16 cellular contexts compared by ENCODE assay signal in genomic region chr6:2632943-2633584, GRCh38.
DNase-seq lines count a peak whose midpoint lies in the region; ATAC-seq and TF ChIP-seq lines count a peak whose summit lies in the region.
"Had no signal": no experiment of that assay in that cellular context is flagged by ENCODE, and none has a peak within 500 bp of the region (broad histone marks: within the 10 kb centered on the region; RNA-seq: fewer than 3 reads in every experiment).

No MANE protein-coding gene starts in this region.

- intact Hi-C loops in heart right ventricle (cut with DNase I) (loop anchor here in 8 of 10 donors (5.0 to 10.0 kb wide), 16 partner anchors 112 to 1036 kb away; partner anchors contain the start of genes FOXC1 (in 2 of the 8), GMDS (in 1 of the 8) and MYLK4 (in 1 of the 8)), cardiac septum (cut with DNase I) (loop anchor here (5.0 to 10.0 kb wide), 4 partner anchors 181 to 518 kb away; no protein-coding TSS in a partner anchor), tibial artery (cut with DNase I; ENCODE audit: low total_unique reads) (loop anchor here (5.0 to 10.0 kb wide), 3 partner anchors 281 to 1026 kb away; partner anchors contain the start of gene FOXC1)

- peak overlapping the region; percentile 17 to 72 (median 25) for H3K4me3 Mint-ChIP-seq in nephron
- H3K4me3 Mint-ChIP-seq: activated naive CD8-positive, alpha-beta T cell treated with anti-CD3 and anti-CD28 coated beads, Interleukin-2, amount 50 U/mL, for 24 hours had no signal

- H3K4me3 ChIP-seq in heart right ventricle: peak overlapping the region in 1 of 10 donors; percentile 58
- H3K4me3 ChIP-seq in tibial artery: peak overlapping the region in 1 of 2 donors; percentile 70

- TF ChIP-seq CTCF in heart right ventricle (IDR thresholded peaks at IDR 0.05) (no peak), nephron (IDR thresholded peaks at IDR 0.05; ENCODE audit: unreplicated experiment in 3 of 3) (no peak), tibial artery (IDR thresholded peaks at IDR 0.05) (no peak)

- H3K9me3 ChIP-seq in heart right ventricle (no peaks in the 10 kb centered on the region), tibial artery (no peaks in the 10 kb centered on the region)
- H3K9me3 ChIP-seq: upper lobe of left lung had no signal

- peaks cover 4% of the 10 kb centered on the region for H3K9me3 Mint-ChIP-seq in nephron
- H3K9me3 Mint-ChIP-seq: activated CD4-positive, alpha-beta memory T cell treated with anti-CD3 and anti-CD28 coated beads for 36 hours; activated naive CD8-positive, alpha-beta T cell treated with anti-CD3 and anti-CD28 coated beads, Interleukin-2, amount 50 U/mL, for 24 hours had no signal

- DNase-seq in heart right ventricle: no peak
- no peak for DNase-seq in cardiac septum (ENCODE audit: low spot score)
- no peak for DNase-seq in tibial artery
- DNase-seq in glomerular visceral epithelial cell (ENCODE audit: extremely low spot score): no peak
- DNase-seq: activated CD4-positive, alpha-beta memory T cell treated with anti-CD3 and anti-CD28 coated beads for 36 hours; activated naive CD8-positive, alpha-beta T cell treated with anti-CD3 and anti-CD28 coated beads, Interleukin-2, amount 50 U/mL, for 24 hours; GOT3; MV-4-11; NCI-H2029 treated with DMSO at 0.1 percent for 48 hours; NCI-H526; stimulated activated CD4-positive, alpha-beta T cell treated with anti-CD3 and anti-CD28 coated beads, Interleukin-2, amount 100 ng/mL, for 48 hours; upper lobe of left lung had no signal

- peak overlapping the region in 8 of 10 donors; percentile 65 to 94 (median 85) for H3K27ac ChIP-seq in heart right ventricle
- peak overlapping the region; percentile 39 for H3K27ac ChIP-seq in cingulate gyrus (ENCODE audit: low read depth, low read length)
- peak overlapping the region; percentile 93 to 94 for H3K27ac ChIP-seq in tibial artery

- H3K27me3 ChIP-seq in heart right ventricle (no peaks in the 10 kb centered on the region), tibial artery (no peaks in the 10 kb centered on the region)
- H3K27me3 ChIP-seq: upper lobe of left lung had no signal

- ATAC-seq in heart right ventricle (no peak), HG03460 (IDR thresholded peaks at IDR 0.05; ENCODE audit: unreplicated experiment) (no peak), GM21786 (IDR thresholded peaks at IDR 0.05; ENCODE audit: unreplicated experiment) (no peak)
- ATAC-seq: activated naive CD8-positive, alpha-beta T cell treated with anti-CD3 and anti-CD28 coated beads, Interleukin-2, amount 50 U/mL, for 24 hours had no signal

- peaks cover 13% of the 10 kb centered on the region for H3K27me3 Mint-ChIP-seq in nephron (ENCODE audit: low read depth)

- H3K4me1 ChIP-seq in heart right ventricle (peaks cover 2 to 34% (median 22%) of the 10 kb centered on the region in 9 donors), tibial artery (peaks cover 0 to 52% (median 42%) of the 10 kb centered on the region in 4 donors)

- H3K4me1 Mint-ChIP-seq in nephron: peaks cover 41% of the 10 kb centered on the region

- H3K36me3 Mint-ChIP-seq in nephron (ENCODE audit: low read depth): no peaks in the 10 kb centered on the region
- H3K36me3 Mint-ChIP-seq: activated CD4-positive, alpha-beta memory T cell treated with anti-CD3 and anti-CD28 coated beads for 36 hours had no signal

- H3K36me3 ChIP-seq in heart right ventricle (no peaks in the 10 kb centered on the region), tibial artery (no peaks in the 10 kb centered on the region)
- H3K36me3 ChIP-seq: upper lobe of left lung had no signal

- H3K27ac Mint-ChIP-seq in nephron: peak overlapping the region; percentile 86 to 93 (median 90)
- H3K27ac Mint-ChIP-seq: activated CD4-positive, alpha-beta memory T cell treated with anti-CD3 and anti-CD28 coated beads for 36 hours; activated naive CD8-positive, alpha-beta T cell treated with anti-CD3 and anti-CD28 coated beads, Interleukin-2, amount 50 U/mL, for 24 hours had no signal

- WGBS in heart right ventricle, 2 donors: 88 to 89% methylated on average over 12 of the region's 12 CpGs

Comparison
In these comparisons a context has a peak if more than half of its experiments do, and no peak if none do; other contexts are left out.
1. H3K27ac ChIP-seq: peak in every context shown above with its lines; median percentile 94 in tibial artery; 85 in heart right ventricle; 39 in cingulate gyrus.